In the genomic region with DNA sequence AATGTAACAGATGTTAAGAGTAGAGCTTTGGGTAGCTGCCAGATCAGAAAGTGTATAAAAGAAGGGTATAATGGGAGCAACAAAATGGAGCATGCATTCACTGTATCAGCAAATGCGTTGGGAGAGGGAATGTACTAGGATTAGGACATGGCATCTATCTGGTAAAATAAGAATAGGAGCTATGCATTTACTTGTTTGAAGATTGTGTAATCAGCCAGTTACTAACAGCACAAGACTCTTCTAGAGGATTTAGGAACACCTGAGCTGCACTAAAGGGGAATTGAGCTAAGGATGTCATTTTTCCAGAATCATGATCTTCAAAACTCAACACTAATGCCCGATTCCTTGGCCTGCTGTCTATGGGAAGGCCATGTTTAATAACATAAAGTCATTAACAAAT, we compare ENCODE assay signal across 26 cellular contexts.
"Had no signal": no experiment of that assay in that cellular context is flagged by ENCODE, and none has a peak within 500 bp of the region (broad histone marks: within the 10 kb centered on the region; RNA-seq: fewer than 3 reads in every experiment).

No MANE protein-coding gene starts in this region.

- DNase-seq: activated CD4-positive, alpha-beta T cell treated with anti-CD3 and anti-CD28 coated beads for 48 hours; activated CD4-positive, alpha-beta T cell treated with anti-CD3 and anti-CD28 coated beads, Interleukin-2, amount 50 U/mL, for 48 hours; activated CD4-positive, CD25-positive, alpha-beta regulatory T cell treated with anti-CD3 and anti-CD28 coated beads, Interleukin-2, amount 50 U/mL, for 72 hours; activated CD8-positive, alpha-beta memory T cell treated with anti-CD3 and anti-CD28 coated beads, Interleukin-2, amount 10 ng/mL, durations not matched to agents 7 days and 5 days; activated effector memory CD4-positive, alpha-beta T cell treated with anti-CD3 and anti-CD28 coated beads, Interleukin-2, amount 50 U/mL, for 16 hours; activated naive CD4-positive, alpha-beta T cell treated with Interleukin-2 at 50 U/mL for 16 hours; activated naive CD8-positive, alpha-beta T cell treated with anti-CD3 and anti-CD28 coated beads, Interleukin-2, amount 50 U/mL, for 24 hours; activated T-cell treated with anti-CD3 and anti-CD28 coated beads, Interleukin-2, amount 50 U/mL, for 24 hours; amniotic stem cell; body of pancreas; Karpas-422; NCI-H1105 treated with DMSO at 0.1 percent for 48 hours; NCI-H1436 treated with DMSO at 0.1 percent for 48 hours; NCI-H1930; NCI-H774; NK-92 treated with Interleukin-12 subunit alpha and Interleukin-12 subunit beta, amount 100 ng/mL, for 24 hours; OCI-M1; SHP77; T-helper 17 cell; T-helper 9 cell had no signal

- H3K27ac ChIP-seq: ascending aorta, body of pancreas, SJSA1 had no signal

- H3K4me1 ChIP-seq: body of pancreas had no signal

- H3K27me3 ChIP-seq: ascending aorta, body of pancreas, SJSA1 had no signal

- FAIRE-seq: K562, RCC 7860 had no signal

- H3K4me3 ChIP-seq: ascending aorta, body of pancreas, K562, SJSA1 had no signal

- H3K36me3 ChIP-seq: ascending aorta, SJSA1 had no signal

- H3K9me3 ChIP-seq: ascending aorta, body of pancreas, SJSA1 had no signal

- ATAC-seq: activated CD8-positive, alpha-beta memory T cell treated with anti-CD3 and anti-CD28 coated beads, Interleukin-2, amount 10 ng/mL, durations not matched to agents 7 days and 5 days; activated naive CD4-positive, alpha-beta T cell treated with anti-CD3 and anti-CD28 coated beads, Interleukin-2, amount 50 U/mL, for 72 hours; activated naive CD8-positive, alpha-beta T cell treated with anti-CD3 and anti-CD28 coated beads, Interleukin-2, amount 50 U/mL, for 24 hours; body of pancreas; K562; T-helper 17 cell; WTC11 had no signal
